In the genomic region with DNA sequence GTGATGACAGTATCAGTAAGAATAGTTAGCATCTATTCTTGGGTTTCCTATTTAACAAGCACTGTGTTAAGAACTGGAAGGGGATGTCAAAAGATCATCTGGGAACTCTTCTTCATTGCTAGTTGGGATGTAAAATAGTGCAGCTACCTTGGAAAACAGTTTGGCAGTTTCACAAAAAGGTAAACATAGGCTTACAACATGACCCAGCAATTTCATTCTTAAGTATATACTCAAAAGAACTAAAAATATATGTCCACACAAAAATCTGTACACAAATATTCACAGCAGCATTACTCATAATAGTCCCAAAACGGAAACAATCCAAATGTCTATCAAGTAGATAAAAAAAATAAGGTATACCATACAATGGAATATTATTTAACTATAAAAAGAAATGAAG, we compare ENCODE assay signal across 17 cellular contexts. TPM values are rescaled to one million over a fixed set of nuclear protein-coding genes. Genes with fewer than 3 reads are reported as not detected.
DNase-seq lines count a peak whose midpoint lies in the region; ATAC-seq, FAIRE-seq and TF ChIP-seq lines count a peak whose summit lies in the region.
"Had no signal": no experiment of that assay in that cellular context is flagged by ENCODE, and none has a peak within 500 bp of the region (broad histone marks: within the 10 kb centered on the region; RNA-seq: fewer than 3 reads in every experiment).

No MANE protein-coding gene starts in this region.

- H3K4me1 ChIP-seq in right lobe of liver: peaks cover 0 to 18% (median 7%) of the 10 kb centered on the region in 4 donors
- H3K4me1 ChIP-seq: Caco-2 had no signal

- H3K27me3 Mint-ChIP-seq in HFFc6 (ENCODE audit: insufficient read depth): no peaks in the 10 kb centered on the region
- no peaks in the 10 kb centered on the region for H3K27me3 Mint-ChIP-seq in activated T-helper 1 cell treated with anti-CD3 and anti-CD28 coated beads, Interleukin-12 subunit alpha, Interleukin-12 subunit beta, Interleukin-2, Interleukin-4 antibody, amounts not matched to agents 30 ng/mL and 10 ng/mL and 1 ng/mL, durations not matched to agents 14 hours and 24 hours and 36 hours (ENCODE audit: insufficient read depth)
- H3K27me3 Mint-ChIP-seq: CD8-positive, alpha-beta memory T cell; IgD-negative memory B cell had no signal

- H3K4me3 ChIP-seq in bronchial epithelial cell (ENCODE audit: low read depth, low read length) (no peak overlapping the region), right lobe of liver (no peak overlapping the region)
- H3K4me3 ChIP-seq: GM23248 had no signal

- H3K4me3 Mint-ChIP-seq in HFFc6: peak overlapping the region; percentile 18; the same call in 1 of the 2 replicates
- H3K4me3 Mint-ChIP-seq in activated T-helper 1 cell treated with anti-CD3 and anti-CD28 coated beads, Interleukin-12 subunit alpha, Interleukin-12 subunit beta, Interleukin-2, Interleukin-4 antibody, amounts not matched to agents 30 ng/mL and 10 ng/mL and 1 ng/mL, durations not matched to agents 14 hours and 24 hours and 36 hours: no peak overlapping the region
- H3K4me3 Mint-ChIP-seq: CD14-positive monocyte; CD8-positive, alpha-beta memory T cell had no signal

- H3K36me3 Mint-ChIP-seq in HFFc6 (ENCODE audit: low read depth): no peaks in the 10 kb centered on the region
- peaks cover 10% of the 10 kb centered on the region for H3K36me3 Mint-ChIP-seq in activated T-helper 1 cell treated with anti-CD3 and anti-CD28 coated beads, Interleukin-12 subunit alpha, Interleukin-12 subunit beta, Interleukin-2, Interleukin-4 antibody, amounts not matched to agents 30 ng/mL and 10 ng/mL and 1 ng/mL, durations not matched to agents 14 hours and 24 hours and 36 hours (ENCODE audit: low read depth)
- H3K36me3 Mint-ChIP-seq: CD14-positive monocyte had no signal

- DNase-seq in HFFc6 (no peak), bronchial epithelial cell (ENCODE audit: low read depth) (peak; percentile 32), right lobe of liver (no peak), LoVo (ENCODE audit: low spot score) (no peak)
- DNase-seq in activated T-helper 1 cell treated with anti-CD3 and anti-CD28 coated beads, Interleukin-12 subunit alpha, Interleukin-12 subunit beta, Interleukin-2, Interleukin-4 antibody, amounts not matched to agents 30 ng/mL and 10 ng/mL and 1 ng/mL, durations not matched to agents 14 hours and 24 hours and 36 hours (ENCODE audit: low spot score): no peak
- DNase-seq: Caco-2; CD8-positive, alpha-beta memory T cell; DND-41; GF-D8; GM23248; KG1 had no signal

- TF ChIP-seq CTCF in HFFc6 (IDR thresholded peaks at IDR 0.05): no peak
- no peak for TF ChIP-seq CTCF in bronchial epithelial cell (IDR thresholded peaks at IDR 0.05; ENCODE audit: insufficient read depth, low read length, severe bottlenecking)
- no peak for TF ChIP-seq CTCF in right lobe of liver (IDR thresholded peaks at IDR 0.05)

- H3K36me3 ChIP-seq in bronchial epithelial cell (ENCODE audit: control insufficient read depth, insufficient read depth, low read length) (no peaks in the 10 kb centered on the region), right lobe of liver (no peaks in the 10 kb centered on the region)

- H3K4me1 Mint-ChIP-seq in HFFc6 (ENCODE audit: low read depth): peaks cover 48% of the 10 kb centered on the region
- H3K4me1 Mint-ChIP-seq in activated T-helper 1 cell treated with anti-CD3 and anti-CD28 coated beads, Interleukin-12 subunit alpha, Interleukin-12 subunit beta, Interleukin-2, Interleukin-4 antibody, amounts not matched to agents 30 ng/mL and 10 ng/mL and 1 ng/mL, durations not matched to agents 14 hours and 24 hours and 36 hours (ENCODE audit: low read depth): peaks cover 9% of the 10 kb centered on the region
- H3K4me1 Mint-ChIP-seq: CD14-positive monocyte had no signal

- ATAC-seq in right lobe of liver (peak in 3 of 4 donors; percentile 50 to 64 (median 53)), HG02763 (IDR thresholded peaks at IDR 0.05; ENCODE audit: unreplicated experiment) (no peak), GM21576 (IDR thresholded peaks at IDR 0.05; ENCODE audit: unreplicated experiment) (no peak)

- intact Hi-C loops in right lobe of liver (cut with DNase I): no loop called here
- intact Hi-C loops in activated T-helper 1 cell treated with anti-CD3 and anti-CD28 coated beads, Interleukin-12 subunit alpha, Interleukin-12 subunit beta, Interleukin-2, Interleukin-4 antibody, amounts not matched to agents 30 ng/mL and 10 ng/mL and 1 ng/mL, durations not matched to agents 14 hours and 24 hours and 36 hours (cut with micrococcal nuclease): no loop called here

- no peaks in the 10 kb centered on the region for H3K27me3 ChIP-seq in bronchial epithelial cell (ENCODE audit: control insufficient read depth, insufficient read depth, low read length)
- H3K27me3 ChIP-seq in right lobe of liver: no peaks in the 10 kb centered on the region

- H3K9me3 ChIP-seq in right lobe of liver: no peaks in the 10 kb centered on the region
- H3K9me3 ChIP-seq: Caco-2 had no signal

- FAIRE-seq in bronchial epithelial cell (lab: Jason Lieb, UNC): no peak
- FAIRE-seq: GM18507, H54 had no signal

- WGBS in right lobe of liver (ENCODE audit: insufficient coverage, low coverage, low lambda C conversion rate, missing lambda C conversion rate): 44% methylated on average over 1 of the region's 1 CpG

- no peaks in the 10 kb centered on the region for H3K9me3 Mint-ChIP-seq in HFFc6
- peaks cover 3% of the 10 kb centered on the region for H3K9me3 Mint-ChIP-seq in activated T-helper 1 cell treated with anti-CD3 and anti-CD28 coated beads, Interleukin-12 subunit alpha, Interleukin-12 subunit beta, Interleukin-2, Interleukin-4 antibody, amounts not matched to agents 30 ng/mL and 10 ng/mL and 1 ng/mL, durations not matched to agents 14 hours and 24 hours and 36 hours
- H3K9me3 Mint-ChIP-seq: CD14-positive monocyte; CD8-positive, alpha-beta memory T cell had no signal

- no peak overlapping the region for H3K27ac ChIP-seq in right lobe of liver
- H3K27ac ChIP-seq: GM23248 had no signal

- H3K27ac Mint-ChIP-seq in HFFc6: no peak overlapping the region
- H3K27ac Mint-ChIP-seq in activated T-helper 1 cell treated with anti-CD3 and anti-CD28 coated beads, Interleukin-12 subunit alpha, Interleukin-12 subunit beta, Interleukin-2, Interleukin-4 antibody, amounts not matched to agents 30 ng/mL and 10 ng/mL and 1 ng/mL, durations not matched to agents 14 hours and 24 hours and 36 hours: no peak overlapping the region
- H3K27ac Mint-ChIP-seq: CD14-positive monocyte had no signal

- TF ChIP-seq POLR2A in right lobe of liver (IDR thresholded peaks at IDR 0.05): no peak

RNA-seq across cellular contexts. Expression of gene DIPK1A, which starts 45.7 kb away (rescaled TPM):
- 10 to 100 TPM; 18.9 to 24.5 (median 21.9) TPM for total RNA-seq in HFFc6 (2021; fragmentation: NEBNext Ultra II Directional; extraction: Animal tissue kit (Norgen Biotek cat#: 25700))
- total RNA-seq in bronchial epithelial cell (8.7 and 9.7 TPM in 2 replicates), right lobe of liver (10 to 100 TPM; 10.8 to 25.3 (median 15.1) TPM)
- 20.3 and 20.8 TPM in 2 replicates for total RNA-seq in activated T-helper 1 cell treated with anti-CD3 and anti-CD28 coated beads, Interleukin-12 subunit alpha, Interleukin-12 subunit beta, Interleukin-2, Interleukin-4 antibody, amounts not matched to agents 30 ng/mL and 10 ng/mL and 1 ng/mL, durations not matched to agents 14 hours and 24 hours and 36 hours

Comparison
In these comparisons a context has a peak if more than half of its experiments do, and no peak if none do; other contexts are left out.
1. ATAC-seq: peak in right lobe of liver (3 of 4); none in HG02763 (single experiment) and GM21576 (single experiment).